Comparison of ENCODE assay signal across 9 cellular contexts in genomic region chr12:52836042-52836466, GRCh38. TPM values are rescaled to one million over a fixed set of nuclear protein-coding genes. Genes with fewer than 3 reads are reported as not detected.
DNase-seq lines count a peak whose midpoint lies in the region; ATAC-seq and TF ChIP-seq lines count a peak whose summit lies in the region.
"Had no signal": no experiment of that assay in that cellular context is flagged by ENCODE, and none has a peak within 500 bp of the region (broad histone marks: within the 10 kb centered on the region; RNA-seq: fewer than 3 reads in every experiment).

No MANE protein-coding gene starts in this region.

- no peak for ATAC-seq in GM21825 (IDR thresholded peaks at IDR 0.05; ENCODE audit: unreplicated experiment)

- H3K4me3 ChIP-seq in fibroblast of pulmonary artery (replicated peaks; ENCODE audit: low read depth, low read length), result no peak overlapping the region
- H3K4me3 ChIP-seq: thyroid gland had no signal

- DNase-seq in HT1080 (ENCODE audit: low read depth), result peak; percentile 87
- DNase-seq in activated CD8-positive, alpha-beta memory T cell treated with anti-CD3 and anti-CD28 coated beads for 24 hours, result peak; percentile 89
- peak; percentile 81 for DNase-seq in fibroblast of pulmonary artery (ENCODE audit: low read depth)
- peak; percentile 39 to 69 (median 68) for DNase-seq in stimulated activated CD4-positive, alpha-beta T cell treated with anti-CD3 and anti-CD28 coated beads, TNF-alpha, amount 100 ng/mL, for 48 hours (ENCODE audit: low read depth in 3 of 3)
- DNase-seq in NCI-H2227 treated with DMSO at 0.1 percent for 48 hours (lab: John Stamatoyannopoulos, UW), result no peak
- DNase-seq in NCI-H774 (lab: John Stamatoyannopoulos, UW), result no peak
- no peak for DNase-seq in NCI-H1417 (lab: John Stamatoyannopoulos, UW)
- DNase-seq: thyroid gland had no signal

- TF ChIP-seq CTCF in fibroblast of pulmonary artery (IDR thresholded peaks at IDR 0.05; ENCODE audit: low read length, missing control alignments), result no peak

RNA-seq across cellular contexts. Expression of gene KRT79, which starts 1.9 kb away (rescaled TPM):
- 0.45 and 1.0 TPM in 2 replicates for total RNA-seq in HT1080 (2014; rRNA removed; shearing (Covaris generic))
- polyA plus RNA-seq in HT1080 (2015; cell fraction: cytosol; rRNA removed), result 1.3 and 1.8 TPM in 2 replicates
- polyA plus RNA-seq in HT1080 (2015; cell fraction: nucleus; rRNA removed), result 38.6 and 41.6 TPM in 2 replicates
- total RNA-seq: thyroid gland had no signal

RNA-seq across cellular contexts. Expression of gene KRT78, which starts 12.7 kb away (rescaled TPM):
- total RNA-seq in HT1080 (2014; rRNA removed; shearing (Covaris generic)), result 0.13 TPM in 1 of 2 replicates, not detected in the other
- polyA plus RNA-seq in HT1080 (2015; cell fraction: cytosol; rRNA removed), result 0.03 and 0.21 TPM in 2 replicates
- 0.16 TPM in 1 of 2 replicates, not detected in the other for polyA plus RNA-seq in HT1080 (2015; cell fraction: nucleus; rRNA removed)

RNA-seq across cellular contexts. Expression of gene KRT4, which starts 22.1 kb away (rescaled TPM):
- not detected in 2 replicates for total RNA-seq in HT1080 (2014; rRNA removed; shearing (Covaris generic))
- not detected in 2 replicates for polyA plus RNA-seq in HT1080 (2015; cell fraction: cytosol; rRNA removed)
- polyA plus RNA-seq in HT1080 (2015; cell fraction: nucleus; rRNA removed), result 0.23 and 0.25 TPM in 2 replicates

RNA-seq across cellular contexts. Expression of gene KRT3, which starts 40.1 kb away (rescaled TPM):
- total RNA-seq in HT1080 (2014; rRNA removed; shearing (Covaris generic)), result 0.13 TPM in 1 of 2 replicates, not detected in the other
- 0.08 TPM in 1 of 2 replicates, not detected in the other for polyA plus RNA-seq in HT1080 (2015; cell fraction: cytosol; rRNA removed)
- not detected in 2 replicates for polyA plus RNA-seq in HT1080 (2015; cell fraction: nucleus; rRNA removed)
- total RNA-seq: thyroid gland had no signal

RNA-seq across cellular contexts. Expression of gene KRT76, which starts 58.9 kb away (rescaled TPM):
- not detected in 2 replicates for total RNA-seq in HT1080 (2014; rRNA removed; shearing (Covaris generic))
- not detected in 2 replicates for polyA plus RNA-seq in HT1080 (2015; cell fraction: cytosol; rRNA removed)
- polyA plus RNA-seq in HT1080 (2015; cell fraction: nucleus; rRNA removed), result not detected in 2 replicates
- total RNA-seq: thyroid gland had no signal

Comparison
In these comparisons a context has a peak if more than half of its experiments do, and no peak if none do; other contexts are left out.
1. DNase-seq: peak in HT1080 (single experiment), activated CD8-positive, alpha-beta memory T cell treated with anti-CD3 and anti-CD28 coated beads for 24 hours (single experiment), fibroblast of pulmonary artery (single experiment) and stimulated activated CD4-positive, alpha-beta T cell treated with anti-CD3 and anti-CD28 coated beads, TNF-alpha, amount 100 ng/mL, for 48 hours (3 of 3); none in NCI-H2227 treated with DMSO at 0.1 percent for 48 hours (single experiment), NCI-H774 (single experiment) and NCI-H1417 (0 of 3).